ENCODE assay signal across 19 cellular contexts in the genomic region with DNA sequence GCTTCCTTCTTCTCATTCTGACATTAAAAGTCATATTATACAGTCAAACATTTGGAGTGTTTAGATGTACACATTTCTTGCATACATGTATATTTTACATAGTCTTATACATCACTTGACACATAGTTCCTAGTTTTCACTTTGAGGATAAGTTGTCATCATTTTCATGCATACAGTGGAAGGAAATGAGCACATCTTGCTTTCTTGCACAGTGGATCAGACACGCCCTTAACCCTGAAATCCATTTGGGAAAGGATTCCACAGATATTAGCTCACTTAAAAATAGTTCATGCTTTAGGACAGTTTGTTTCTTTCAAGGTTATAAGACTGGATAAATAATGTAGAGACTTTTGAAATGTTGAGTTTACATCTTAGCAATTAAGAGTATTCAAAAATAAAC.
DNase-seq lines count a peak whose midpoint lies in the region; ATAC-seq, FAIRE-seq and TF ChIP-seq lines count a peak whose summit lies in the region.
"Had no signal": no experiment of that assay in that cellular context is flagged by ENCODE, and none has a peak within 500 bp of the region (broad histone marks: within the 10 kb centered on the region; RNA-seq: fewer than 3 reads in every experiment).

No MANE protein-coding gene starts in this region.

- no peaks in the 10 kb centered on the region for H3K36me3 Mint-ChIP-seq in type B pancreatic cell

- no peaks in the 10 kb centered on the region for H3K4me1 ChIP-seq in effector memory CD4-positive, alpha-beta T cell (ENCODE audit: control insufficient read depth, insufficient read depth, low read length, poor library complexity, severe bottlenecking)
- H3K4me1 ChIP-seq: BLaER1, right lobe of liver, testis had no signal

- H3K4me3 Mint-ChIP-seq in type B pancreatic cell: no peak overlapping the region
- H3K4me3 Mint-ChIP-seq: activated B cell treated with CpG ODN at 0.5 μM for 24 hours had no signal

- H3K27ac Mint-ChIP-seq in type B pancreatic cell: no peak overlapping the region
- H3K27ac Mint-ChIP-seq: activated B cell treated with CpG ODN at 0.5 μM for 24 hours had no signal

- no peak for TF ChIP-seq CTCF in foreskin fibroblast (IDR thresholded peaks at IDR 0.05; ENCODE audit: low read depth, low read length)
- TF ChIP-seq CTCF in type B pancreatic cell (conservative IDR thresholded peaks at IDR 0.05): no peak

- FAIRE-seq in H54 (lab: Jason Lieb, UNC): peak; percentile 90
- FAIRE-seq: K562 had no signal

- H3K27me3 Mint-ChIP-seq in type B pancreatic cell: no peaks in the 10 kb centered on the region
- H3K27me3 Mint-ChIP-seq: activated B cell treated with CpG ODN at 0.5 μM for 24 hours had no signal

- H3K4me3 ChIP-seq in foreskin fibroblast (ENCODE audit: low read depth in 1 of 2, low read length in 2 of 2): no peak overlapping the region
- no peak overlapping the region for H3K4me3 ChIP-seq in effector memory CD4-positive, alpha-beta T cell (ENCODE audit: insufficient read depth, low read depth, low read length, poor library complexity, severe bottlenecking)
- H3K4me3 ChIP-seq: BLaER1, coronary artery, K562, right lobe of liver, testis had no signal

- H3K27me3 ChIP-seq in effector memory CD4-positive, alpha-beta T cell (replicated peaks; ENCODE audit: control insufficient read depth, insufficient read depth, low read length, poor library complexity, severe bottlenecking): no peaks in the 10 kb centered on the region
- H3K27me3 ChIP-seq: BLaER1, neutrophil, right lobe of liver, testis had no signal

- no peak for ATAC-seq in GM19463 (IDR thresholded peaks at IDR 0.05; ENCODE audit: unreplicated experiment)
- ATAC-seq: K562, right lobe of liver had no signal

- DNase-seq in AG08396 (ENCODE audit: low spot score) (peak; percentile 20), H54 (ENCODE audit: insufficient read length, low spot score) (no peak), amniotic epithelial cell (ENCODE audit: low read depth) (peak; percentile 69), foreskin fibroblast (peak; percentile 79 to 88), putamen (ENCODE audit: low spot score) (no peak), type B pancreatic cell (ENCODE audit: extremely low spot score, unreplicated experiment) (no peak)
- no peak for DNase-seq in effector memory CD4-positive, alpha-beta T cell
- DNase-seq: activated B cell treated with CpG ODN at 0.5 μM for 24 hours; hypothalamus; NCI-H1092; right lobe of liver; stimulated activated CD4-positive, alpha-beta T cell treated with anti-CD3 and anti-CD28 coated beads, Interleukin-4, amount 100 ng/mL, for 24 hours; stimulated activated CD8-positive, alpha-beta memory T cell treated with anti-CD3 and anti-CD28 coated beads, Interleukin-4, amount 100 ng/mL, for 48 hours; testis had no signal

- TF ChIP-seq POLR2A in H54 (IDR thresholded peaks at IDR 0.05; ENCODE audit: low read depth, low read length): no peak

- H3K36me3 ChIP-seq in effector memory CD4-positive, alpha-beta T cell (ENCODE audit: control insufficient read depth, insufficient read depth, low read length): no peaks in the 10 kb centered on the region
- H3K36me3 ChIP-seq: BLaER1, neutrophil, right lobe of liver had no signal

- H3K9me3 ChIP-seq in effector memory CD4-positive, alpha-beta T cell (ENCODE audit: control insufficient read depth, low read length): no peaks in the 10 kb centered on the region
- H3K9me3 ChIP-seq: BLaER1, neutrophil, testis had no signal

- H3K4me1 Mint-ChIP-seq in type B pancreatic cell (ENCODE audit: unreplicated experiment): no peaks in the 10 kb centered on the region
- H3K4me1 Mint-ChIP-seq: activated B cell treated with CpG ODN at 0.5 μM for 24 hours had no signal

- no peaks in the 10 kb centered on the region for H3K9me3 Mint-ChIP-seq in type B pancreatic cell
- H3K9me3 Mint-ChIP-seq: activated B cell treated with CpG ODN at 0.5 μM for 24 hours had no signal

- no peak overlapping the region for H3K27ac ChIP-seq in effector memory CD4-positive, alpha-beta T cell (ENCODE audit: insufficient read depth, low read length, poor library complexity, severe bottlenecking)
- H3K27ac ChIP-seq: BLaER1, coronary artery, neutrophil, right lobe of liver, testis had no signal

Comparison
In these comparisons a context has a peak if more than half of its experiments do, and no peak if none do; other contexts are left out.
1. DNase-seq: peak in AG08396 (single experiment), amniotic epithelial cell (single experiment) and foreskin fibroblast (2 of 2); none in H54 (single experiment), effector memory CD4-positive, alpha-beta T cell (0 of 3), putamen (single experiment) and type B pancreatic cell (single experiment).